1 cellular context compared by ENCODE assay signal in the genomic region with DNA sequence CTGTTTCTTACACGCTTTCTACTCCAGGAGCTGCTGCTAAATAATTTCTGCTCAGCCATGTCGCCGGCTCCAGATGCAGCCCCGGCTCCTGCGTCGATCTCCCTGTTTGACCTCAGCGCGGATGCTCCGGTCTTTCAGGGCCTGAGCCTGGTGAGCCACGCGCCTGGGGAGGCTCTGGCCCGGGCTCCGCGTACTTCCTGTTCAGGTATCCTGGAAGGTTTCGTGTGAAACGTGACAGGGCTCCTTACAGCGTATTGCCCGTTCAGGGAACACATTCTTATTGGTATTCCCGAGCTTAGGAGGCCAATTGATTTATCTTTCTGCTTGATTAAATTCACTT.
TF ChIP-seq lines count a peak whose summit lies in the region.

No MANE protein-coding gene starts in this region.

TF ChIP-seq in SK-N-SH, 30 proteins besides CTCF, POLR2A, EP300 and RAD21 (continued from another document):
- TF ChIP-seq IRF3 (IDR thresholded peaks at IDR 0.05; ENCODE audit: low read depth, low read length) (no peak), ELF1 (IDR thresholded peaks at IDR 0.05) (no peak)
